ENCODE assay signal across 8 cellular contexts in genomic region chr20:62063601-62063980, GRCh38. TPM values are rescaled to one million over a fixed set of nuclear protein-coding genes. Genes with fewer than 3 reads are reported as not detected.
DNase-seq lines count a peak whose midpoint lies in the region; ATAC-seq and TF ChIP-seq lines count a peak whose summit lies in the region.

No MANE protein-coding gene starts in this region.

- no peak overlapping the region for H3K23ac ChIP-seq in trophoblast cell (ENCODE audit: low read length)

- H3K4me1 ChIP-seq in PC-3 (ENCODE audit: insufficient read depth, low read length) (peaks cover 25% of the 10 kb centered on the region), esophagus muscularis mucosa (peaks cover 36 to 49% (median 42%) of the 10 kb centered on the region in 4 donors), trophoblast cell (ENCODE audit: control insufficient read depth in 1 of 2, insufficient read depth in 2 of 2, low read length in 2 of 2) (peaks cover 18 to 29% of the 10 kb centered on the region in 2 experiments)

- peak overlapping the region; percentile 58 for H3K18ac ChIP-seq in trophoblast cell (ENCODE audit: low read length)

- H3K4me2 ChIP-seq in PC-3 (ENCODE audit: low read length) (peak overlapping the region; percentile 91), trophoblast cell (ENCODE audit: low read length) (peak overlapping the region; percentile 68)

- peak overlapping the region; percentile 2 for H2BK5ac ChIP-seq in trophoblast cell (ENCODE audit: low read depth, low read length, poor library complexity)

- peak; percentile 6; the same call in 1 of the 2 replicates for ATAC-seq in PC-3
- ATAC-seq in HG03045 (IDR thresholded peaks at IDR 0.05; ENCODE audit: unreplicated experiment), result no peak
- ATAC-seq in HG02981 (IDR thresholded peaks at IDR 0.05; ENCODE audit: unreplicated experiment), result no peak

- no peak overlapping the region for H2AFZ ChIP-seq in PC-3 (ENCODE audit: low read length)
- no peak overlapping the region for H2AFZ ChIP-seq in trophoblast cell (ENCODE audit: insufficient read depth, low read length, poor library complexity)

- H3K4me3 ChIP-seq in PC-3 (ENCODE audit: low read length), result peak overlapping the region; percentile 71
- H3K4me3 ChIP-seq in esophagus muscularis mucosa, result peak overlapping the region; percentile 54 to 66 (median 56)
- H3K4me3 ChIP-seq in trophoblast cell (ENCODE audit: low read depth, low read length), result peak overlapping the region; percentile 71

- H3K36me3 ChIP-seq in PC-3 (ENCODE audit: low read depth, low read length) (no peaks in the 10 kb centered on the region), esophagus muscularis mucosa (no peaks in the 10 kb centered on the region), trophoblast cell (ENCODE audit: control insufficient read depth in 1 of 2, insufficient read depth in 2 of 2, low read length in 2 of 2) (peaks cover 7 to 10% of the 10 kb centered on the region in 2 experiments)

- peak overlapping the region; percentile 51 for H4K8ac ChIP-seq in trophoblast cell (ENCODE audit: low read depth, low read length)

- CTCF ChIA-PET in PC-3 (lab: Charles Lee), result no interaction called here

- H3K27ac ChIP-seq in PC-3 (ENCODE audit: low read length) (no peak overlapping the region), esophagus muscularis mucosa (replicated peaks in 1 of 4) (peak overlapping the region in 1 of 4 donors; percentile 8), trophoblast cell (ENCODE audit: low read depth, low read length) (peak overlapping the region; percentile 50)

- no peaks in the 10 kb centered on the region for H3K9me2 ChIP-seq in PC-3 (replicated peaks; ENCODE audit: low read length)

- H3K27me3 ChIP-seq in PC-3 (ENCODE audit: low read length), result no peaks in the 10 kb centered on the region
- no peaks in the 10 kb centered on the region for H3K27me3 ChIP-seq in esophagus muscularis mucosa
- H3K27me3 ChIP-seq in trophoblast cell (ENCODE audit: insufficient read depth, low read length), result no peaks in the 10 kb centered on the region

- H3K79me1 ChIP-seq in trophoblast cell (ENCODE audit: low read length), result peaks cover 18% of the 10 kb centered on the region

- no peak overlapping the region for H4K12ac ChIP-seq in trophoblast cell (ENCODE audit: low read depth, low read length)

- H4K20me1 ChIP-seq in PC-3 (ENCODE audit: low read length), result peaks cover 45% of the 10 kb centered on the region

- peak overlapping the region; percentile 21 for H2BK12ac ChIP-seq in trophoblast cell (ENCODE audit: low read length)

- no peak overlapping the region for H4K91ac ChIP-seq in trophoblast cell (ENCODE audit: low read depth, low read length)

- POLR2A ChIA-PET in PC-3 (lab: Charles Lee; ENCODE audit: unreplicated experiment), result no interaction called here

- BruUV-seq in PC-3 (replicated peaks; lab: Mats Ljungman, UMichigan), result no TSS peak

- no peak for TF ChIP-seq POLR2A in esophagus muscularis mucosa (IDR thresholded peaks at IDR 0.05; ENCODE audit: low read depth)

- peak overlapping the region; percentile 3; the same call in 1 of the 2 replicates for H3K9ac ChIP-seq in PC-3 (ENCODE audit: low read length)
- H3K9ac ChIP-seq in trophoblast cell (ENCODE audit: low read length), result peak overlapping the region; percentile 2

- H3K4ac ChIP-seq in trophoblast cell (ENCODE audit: low read depth, low read length), result peak overlapping the region; percentile 81

- H3K9me3 ChIP-seq in PC-3 (ENCODE audit: low read length), result no peaks in the 10 kb centered on the region
- H3K9me3 ChIP-seq in esophagus muscularis mucosa, result no peaks in the 10 kb centered on the region
- H3K9me3 ChIP-seq in trophoblast cell (ENCODE audit: insufficient read depth, low read depth, low read length), result no peaks in the 10 kb centered on the region

- no peak overlapping the region for H2BK120ac ChIP-seq in trophoblast cell (ENCODE audit: insufficient read depth, low read length, poor library complexity)

- no peak for TF ChIP-seq EP300 in esophagus muscularis mucosa (IDR thresholded peaks at IDR 0.05)

- DNase-seq in ELF-1 (ENCODE audit: low read depth, low spot score) (peak; percentile 65), PC-3 (no peak), esophagus muscularis mucosa (ENCODE audit: extremely low spot score) (no peak), trophoblast cell (no peak), NCI-H146 treated with DMSO at 0.1 percent for 48 hours (lab: John Stamatoyannopoulos, UW; ENCODE audit: unreplicated experiment) (no peak), AG08396 (ENCODE audit: low spot score) (no peak)

- no peak overlapping the region for H3K14ac ChIP-seq in trophoblast cell (ENCODE audit: low read length)

- intact Hi-C loops in PC-3 (cut with micrococcal nuclease) (loop anchor here (10.0 kb wide), 1 partner anchor 49 kb away; no protein-coding TSS in a partner anchor), esophagus muscularis mucosa (cut with DNase I) (loop anchor here (5.0 kb wide), 2 partner anchors 41 to 74 kb away; no protein-coding TSS in a partner anchor)

- H2AK5ac ChIP-seq in trophoblast cell (ENCODE audit: low read length), result no peak overlapping the region

- whole genome bisulfite sequencing in esophagus muscularis mucosa, result 56% methylated on average over 19 of the region's 23 CpGs
- no CpG with 5 or more reads among the region's 23 CpGs for WGBS in trophoblast cell (ENCODE audit: extremely low coverage, insufficient coverage, insufficient read length)

- H3K79me2 ChIP-seq in PC-3 (ENCODE audit: low read length) (peaks cover 58% of the 10 kb centered on the region), trophoblast cell (ENCODE audit: control insufficient read depth, insufficient read depth, low read length, poor library complexity) (peaks cover 32% of the 10 kb centered on the region)

- TF ChIP-seq CTCF in PC-3 (conservative IDR thresholded peaks at IDR 0.05; ENCODE audit: low read depth, low read length) (no peak), esophagus muscularis mucosa (IDR thresholded peaks at IDR 0.05) (no peak)

- no peaks in the 10 kb centered on the region for H3F3A ChIP-seq in PC-3 (ENCODE audit: low read length, unreplicated experiment)

RNA-seq across cellular contexts. Expression of gene TAF4, which starts 2.1 kb away (rescaled TPM):
- total RNA-seq in PC-3 (2014; rRNA removed) (9.6 and 15.1 TPM in 2 replicates), esophagus muscularis mucosa (10 to 100 TPM; 12.0 to 19.9 (median 16.2) TPM)
- polyA plus RNA-seq in trophoblast cell (2013), result 49.8 TPM in 2 replicates

RNA-seq across cellular contexts. Expression of gene LSM14B, which starts 58.7 kb away (rescaled TPM):
- total RNA-seq in PC-3 (2014; rRNA removed) (50.1 and 51.8 TPM in 2 replicates), esophagus muscularis mucosa (10 to 100 TPM; 24.9 to 38.8 (median 32.4) TPM)
- 38.6 and 39.1 TPM in 2 replicates for polyA plus RNA-seq in trophoblast cell (2013)
